ENCODE assay signal across 11 cellular contexts in genomic region chr13:22161871-22162270, GRCh38.
DNase-seq lines count a peak whose midpoint lies in the region; ATAC-seq and TF ChIP-seq lines count a peak whose summit lies in the region.
"Had no signal": no experiment of that assay in that cellular context is flagged by ENCODE, and none has a peak within 500 bp of the region (broad histone marks: within the 10 kb centered on the region; RNA-seq: fewer than 3 reads in every experiment).

No MANE protein-coding gene starts in this region.

- in situ Hi-C loops in GM13976 (cut with MboI; ENCODE audit: low sequenced_read_pairs, unreplicated experiment) = no loop called here

- peak; percentile 28 for DNase-seq in GM13976 (ENCODE audit: low spot score)
- DNase-seq in RPMI8226 = peak; percentile 38
- DNase-seq in glomerular visceral epithelial cell (ENCODE audit: extremely low spot score) = no peak
- DNase-seq in SHP77 (lab: John Stamatoyannopoulos, UW) = no peak
- no peak for DNase-seq in SKM-1 (lab: John Stamatoyannopoulos, UW; ENCODE audit: unreplicated experiment)
- DNase-seq: activated CD4-positive, alpha-beta T cell treated with anti-CD3 and anti-CD28 coated beads for 1 hour; NCI-H526; ovary had no signal

- ATAC-seq in GM19438 (IDR thresholded peaks at IDR 0.05; ENCODE audit: low read depth, unreplicated experiment) (peak; percentile 87), HG03045 (IDR thresholded peaks at IDR 0.05; ENCODE audit: unreplicated experiment) (peak; percentile 88), GM19455 (IDR thresholded peaks at IDR 0.05; ENCODE audit: unreplicated experiment) (no peak)

- TF ChIP-seq CTCF in GM13976 (IDR thresholded peaks at IDR 0.05; ENCODE audit: borderline replicate concordance, control extremely low read depth, extremely low read depth, insufficient read depth, missing control alignments) = no peak

Comparison
In these comparisons a context has a peak if more than half of its experiments do, and no peak if none do; other contexts are left out.
1. DNase-seq: peak in GM13976 (single experiment) and RPMI8226 (single experiment); none in glomerular visceral epithelial cell (single experiment), SHP77 (0 of 2) and SKM-1 (single experiment).